1 cellular context compared by ENCODE assay signal in the genomic region with DNA sequence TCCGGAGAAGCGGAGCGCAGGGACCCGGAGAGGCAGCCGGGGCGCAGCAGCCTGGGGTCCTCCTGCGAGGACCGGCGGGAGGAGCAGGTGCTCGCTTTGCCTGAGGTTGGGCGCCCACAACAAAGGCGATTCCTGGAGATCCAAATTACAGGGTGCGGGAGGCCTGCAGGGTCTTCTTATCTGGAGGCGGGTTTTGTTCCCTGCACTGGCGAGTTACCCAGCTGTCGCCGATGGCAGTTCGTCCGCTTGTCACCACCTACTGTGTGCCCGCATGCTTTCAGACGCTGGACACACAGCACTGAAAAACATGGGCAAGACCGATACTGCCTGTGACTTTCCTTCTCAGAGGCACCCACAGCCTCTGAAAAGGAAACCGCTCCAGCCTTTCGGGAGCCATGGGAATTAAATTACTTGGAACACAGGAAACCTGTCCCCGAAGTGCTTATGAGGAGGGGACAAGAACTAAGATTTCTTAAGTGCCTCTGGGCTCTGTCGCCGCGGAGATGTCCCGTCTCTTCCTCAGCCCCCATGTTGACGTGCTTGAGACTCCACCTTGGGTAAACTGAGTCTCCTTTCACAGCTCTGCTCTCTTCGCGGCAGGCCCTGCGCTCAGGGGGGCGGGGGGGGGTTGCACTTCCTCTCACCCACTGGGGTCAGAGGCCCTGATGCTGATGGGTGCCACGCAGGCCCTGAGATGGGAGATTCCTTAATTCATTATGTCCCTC.
A peak's percentile ranks its signal among the peaks of the same experiment; 100 is the strongest.
TF ChIP-seq lines count a peak whose summit lies in the region.

No MANE protein-coding gene starts in this region.

TF ChIP-seq in HepG2, 621 proteins besides CTCF, POLR2A, EP300 and RAD21 (continues in another document):
- TF ChIP-seq, protein P1, sequence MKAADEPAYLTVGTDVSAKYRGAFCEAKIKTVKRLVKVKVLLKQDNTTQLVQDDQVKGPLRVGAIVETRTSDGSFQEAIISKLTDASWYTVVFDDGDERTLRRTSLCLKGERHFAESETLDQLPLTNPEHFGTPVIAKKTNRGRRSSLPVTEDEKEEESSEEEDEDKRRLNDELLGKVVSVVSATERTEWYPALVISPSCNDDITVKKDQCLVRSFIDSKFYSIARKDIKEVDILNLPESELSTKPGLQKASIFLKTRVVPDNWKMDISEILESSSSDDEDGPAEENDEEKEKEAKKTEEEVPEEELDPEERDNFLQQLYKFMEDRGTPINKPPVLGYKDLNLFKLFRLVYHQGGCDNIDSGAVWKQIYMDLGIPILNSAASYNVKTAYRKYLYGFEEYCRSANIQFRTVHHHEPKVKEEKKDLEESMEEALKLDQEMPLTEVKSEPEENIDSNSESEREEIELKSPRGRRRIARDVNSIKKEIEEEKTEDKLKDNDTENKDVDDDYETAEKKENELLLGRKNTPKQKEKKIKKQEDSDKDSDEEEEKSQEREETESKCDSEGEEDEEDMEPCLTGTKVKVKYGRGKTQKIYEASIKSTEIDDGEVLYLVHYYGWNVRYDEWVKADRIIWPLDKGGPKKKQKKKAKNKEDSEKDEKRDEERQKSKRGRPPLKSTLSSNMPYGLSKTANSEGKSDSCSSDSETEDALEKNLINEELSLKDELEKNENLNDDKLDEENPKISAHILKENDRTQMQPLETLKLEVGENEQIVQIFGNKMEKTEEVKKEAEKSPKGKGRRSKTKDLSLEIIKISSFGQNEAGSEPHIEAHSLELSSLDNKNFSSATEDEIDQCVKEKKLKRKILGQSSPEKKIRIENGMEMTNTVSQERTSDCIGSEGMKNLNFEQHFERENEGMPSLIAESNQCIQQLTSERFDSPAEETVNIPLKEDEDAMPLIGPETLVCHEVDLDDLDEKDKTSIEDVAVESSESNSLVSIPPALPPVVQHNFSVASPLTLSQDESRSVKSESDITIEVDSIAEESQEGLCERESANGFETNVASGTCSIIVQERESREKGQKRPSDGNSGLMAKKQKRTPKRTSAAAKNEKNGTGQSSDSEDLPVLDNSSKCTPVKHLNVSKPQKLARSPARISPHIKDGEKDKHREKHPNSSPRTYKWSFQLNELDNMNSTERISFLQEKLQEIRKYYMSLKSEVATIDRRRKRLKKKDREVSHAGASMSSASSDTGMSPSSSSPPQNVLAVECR (CRISPR knock-in tag; IDR thresholded peaks at IDR 0.05; ENCODE audit: borderline replicate concordance), result no peak
- TF ChIP-seq ZNF879 (CRISPR knock-in tag; IDR thresholded peaks at IDR 0.05), result no peak
- TF ChIP-seq ZFP1 (CRISPR knock-in tag; IDR thresholded peaks at IDR 0.05), result no peak
- TF ChIP-seq POLR2G (IDR thresholded peaks at IDR 0.05; ENCODE audit: low read depth, low read length), result 0 out of 2 replicates have a peak, but pooled peaks have one; percentile 2
- no peak for TF ChIP-seq ZNF33A (CRISPR knock-in tag; IDR thresholded peaks at IDR 0.05; ENCODE audit: borderline replicate concordance)
- peak; percentile 17; the same call in 1 of the 2 replicates for TF ChIP-seq YEATS4 (CRISPR knock-in tag; IDR thresholded peaks at IDR 0.05; ENCODE audit: borderline replicate concordance)
- no peak for TF ChIP-seq JUN (CRISPR knock-in tag; IDR thresholded peaks at IDR 0.05)
- TF ChIP-seq, protein P2, sequence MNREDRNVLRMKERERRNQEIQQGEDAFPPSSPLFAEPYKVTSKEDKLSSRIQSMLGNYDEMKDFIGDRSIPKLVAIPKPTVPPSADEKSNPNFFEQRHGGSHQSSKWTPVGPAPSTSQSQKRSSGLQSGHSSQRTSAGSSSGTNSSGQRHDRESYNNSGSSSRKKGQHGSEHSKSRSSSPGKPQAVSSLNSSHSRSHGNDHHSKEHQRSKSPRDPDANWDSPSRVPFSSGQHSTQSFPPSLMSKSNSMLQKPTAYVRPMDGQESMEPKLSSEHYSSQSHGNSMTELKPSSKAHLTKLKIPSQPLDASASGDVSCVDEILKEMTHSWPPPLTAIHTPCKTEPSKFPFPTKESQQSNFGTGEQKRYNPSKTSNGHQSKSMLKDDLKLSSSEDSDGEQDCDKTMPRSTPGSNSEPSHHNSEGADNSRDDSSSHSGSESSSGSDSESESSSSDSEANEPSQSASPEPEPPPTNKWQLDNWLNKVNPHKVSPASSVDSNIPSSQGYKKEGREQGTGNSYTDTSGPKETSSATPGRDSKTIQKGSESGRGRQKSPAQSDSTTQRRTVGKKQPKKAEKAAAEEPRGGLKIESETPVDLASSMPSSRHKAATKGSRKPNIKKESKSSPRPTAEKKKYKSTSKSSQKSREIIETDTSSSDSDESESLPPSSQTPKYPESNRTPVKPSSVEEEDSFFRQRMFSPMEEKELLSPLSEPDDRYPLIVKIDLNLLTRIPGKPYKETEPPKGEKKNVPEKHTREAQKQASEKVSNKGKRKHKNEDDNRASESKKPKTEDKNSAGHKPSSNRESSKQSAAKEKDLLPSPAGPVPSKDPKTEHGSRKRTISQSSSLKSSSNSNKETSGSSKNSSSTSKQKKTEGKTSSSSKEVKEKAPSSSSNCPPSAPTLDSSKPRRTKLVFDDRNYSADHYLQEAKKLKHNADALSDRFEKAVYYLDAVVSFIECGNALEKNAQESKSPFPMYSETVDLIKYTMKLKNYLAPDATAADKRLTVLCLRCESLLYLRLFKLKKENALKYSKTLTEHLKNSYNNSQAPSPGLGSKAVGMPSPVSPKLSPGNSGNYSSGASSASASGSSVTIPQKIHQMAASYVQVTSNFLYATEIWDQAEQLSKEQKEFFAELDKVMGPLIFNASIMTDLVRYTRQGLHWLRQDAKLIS (CRISPR knock-in tag; IDR thresholded peaks at IDR 0.05), result no peak
- TF ChIP-seq, protein P3, sequence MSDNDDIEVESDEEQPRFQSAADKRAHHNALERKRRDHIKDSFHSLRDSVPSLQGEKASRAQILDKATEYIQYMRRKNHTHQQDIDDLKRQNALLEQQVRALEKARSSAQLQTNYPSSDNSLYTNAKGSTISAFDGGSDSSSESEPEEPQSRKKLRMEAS (IDR thresholded peaks at IDR 0.05), result 0 out of 2 replicates have a peak, but pooled peaks have one; percentile 17
- TF ChIP-seq ZFP37 (CRISPR knock-in tag; IDR thresholded peaks at IDR 0.05; ENCODE audit: borderline replicate concordance), result no peak
- TF ChIP-seq, protein P4, sequence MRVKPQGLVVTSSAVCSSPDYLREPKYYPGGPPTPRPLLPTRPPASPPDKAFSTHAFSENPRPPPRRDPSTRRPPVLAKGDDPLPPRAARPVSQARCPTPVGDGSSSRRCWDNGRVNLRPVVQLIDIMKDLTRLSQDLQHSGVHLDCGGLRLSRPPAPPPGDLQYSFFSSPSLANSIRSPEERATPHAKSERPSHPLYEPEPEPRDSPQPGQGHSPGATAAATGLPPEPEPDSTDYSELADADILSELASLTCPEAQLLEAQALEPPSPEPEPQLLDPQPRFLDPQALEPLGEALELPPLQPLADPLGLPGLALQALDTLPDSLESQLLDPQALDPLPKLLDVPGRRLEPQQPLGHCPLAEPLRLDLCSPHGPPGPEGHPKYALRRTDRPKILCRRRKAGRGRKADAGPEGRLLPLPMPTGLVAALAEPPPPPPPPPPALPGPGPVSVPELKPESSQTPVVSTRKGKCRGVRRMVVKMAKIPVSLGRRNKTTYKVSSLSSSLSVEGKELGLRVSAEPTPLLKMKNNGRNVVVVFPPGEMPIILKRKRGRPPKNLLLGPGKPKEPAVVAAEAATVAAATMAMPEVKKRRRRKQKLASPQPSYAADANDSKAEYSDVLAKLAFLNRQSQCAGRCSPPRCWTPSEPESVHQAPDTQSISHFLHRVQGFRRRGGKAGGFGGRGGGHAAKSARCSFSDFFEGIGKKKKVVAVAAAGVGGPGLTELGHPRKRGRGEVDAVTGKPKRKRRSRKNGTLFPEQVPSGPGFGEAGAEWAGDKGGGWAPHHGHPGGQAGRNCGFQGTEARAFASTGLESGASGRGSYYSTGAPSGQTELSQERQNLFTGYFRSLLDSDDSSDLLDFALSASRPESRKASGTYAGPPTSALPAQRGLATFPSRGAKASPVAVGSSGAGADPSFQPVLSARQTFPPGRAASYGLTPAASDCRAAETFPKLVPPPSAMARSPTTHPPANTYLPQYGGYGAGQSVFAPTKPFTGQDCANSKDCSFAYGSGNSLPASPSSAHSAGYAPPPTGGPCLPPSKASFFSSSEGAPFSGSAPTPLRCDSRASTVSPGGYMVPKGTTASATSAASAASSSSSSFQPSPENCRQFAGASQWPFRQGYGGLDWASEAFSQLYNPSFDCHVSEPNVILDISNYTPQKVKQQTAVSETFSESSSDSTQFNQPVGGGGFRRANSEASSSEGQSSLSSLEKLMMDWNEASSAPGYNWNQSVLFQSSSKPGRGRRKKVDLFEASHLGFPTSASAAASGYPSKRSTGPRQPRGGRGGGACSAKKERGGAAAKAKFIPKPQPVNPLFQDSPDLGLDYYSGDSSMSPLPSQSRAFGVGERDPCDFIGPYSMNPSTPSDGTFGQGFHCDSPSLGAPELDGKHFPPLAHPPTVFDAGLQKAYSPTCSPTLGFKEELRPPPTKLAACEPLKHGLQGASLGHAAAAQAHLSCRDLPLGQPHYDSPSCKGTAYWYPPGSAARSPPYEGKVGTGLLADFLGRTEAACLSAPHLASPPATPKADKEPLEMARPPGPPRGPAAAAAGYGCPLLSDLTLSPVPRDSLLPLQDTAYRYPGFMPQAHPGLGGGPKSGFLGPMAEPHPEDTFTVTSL (CRISPR knock-in tag; IDR thresholded peaks at IDR 0.05; ENCODE audit: borderline replicate concordance), result no peak
- TF ChIP-seq MBNL3 (CRISPR knock-in tag; conservative IDR thresholded peaks at IDR 0.05), result no peak
- TF ChIP-seq ZNF619 (CRISPR knock-in tag; IDR thresholded peaks at IDR 0.05), result no peak
- TF ChIP-seq NFIB (CRISPR knock-in tag; IDR thresholded peaks at IDR 0.05; ENCODE audit: borderline replicate concordance), result no peak
- TF ChIP-seq ZNF549 (CRISPR knock-in tag; IDR thresholded peaks at IDR 0.05), result no peak
- peak; percentile 90 for TF ChIP-seq ZKSCAN1 (IDR thresholded peaks at IDR 0.05; ENCODE audit: low read length)
- TF ChIP-seq NONO (IDR thresholded peaks at IDR 0.05), result no peak
- TF ChIP-seq NONO (CRISPR knock-in tag; conservative IDR thresholded peaks at IDR 0.05), result 0 out of 2 replicates have a peak, but pooled peaks have one; percentile 11
- TF ChIP-seq ZSCAN25 (CRISPR knock-in tag; IDR thresholded peaks at IDR 0.05), result no peak
- no peak for TF ChIP-seq MED8 (CRISPR knock-in tag; IDR thresholded peaks at IDR 0.05; ENCODE audit: insufficient replicate concordance)
- TF ChIP-seq, protein P5, sequence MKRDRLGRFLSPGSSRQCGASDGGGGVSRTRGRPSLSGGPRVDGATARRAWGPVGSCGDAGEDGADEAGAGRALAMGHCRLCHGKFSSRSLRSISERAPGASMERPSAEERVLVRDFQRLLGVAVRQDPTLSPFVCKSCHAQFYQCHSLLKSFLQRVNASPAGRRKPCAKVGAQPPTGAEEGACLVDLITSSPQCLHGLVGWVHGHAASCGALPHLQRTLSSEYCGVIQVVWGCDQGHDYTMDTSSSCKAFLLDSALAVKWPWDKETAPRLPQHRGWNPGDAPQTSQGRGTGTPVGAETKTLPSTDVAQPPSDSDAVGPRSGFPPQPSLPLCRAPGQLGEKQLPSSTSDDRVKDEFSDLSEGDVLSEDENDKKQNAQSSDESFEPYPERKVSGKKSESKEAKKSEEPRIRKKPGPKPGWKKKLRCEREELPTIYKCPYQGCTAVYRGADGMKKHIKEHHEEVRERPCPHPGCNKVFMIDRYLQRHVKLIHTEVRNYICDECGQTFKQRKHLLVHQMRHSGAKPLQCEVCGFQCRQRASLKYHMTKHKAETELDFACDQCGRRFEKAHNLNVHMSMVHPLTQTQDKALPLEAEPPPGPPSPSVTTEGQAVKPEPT (CRISPR knock-in tag; IDR thresholded peaks at IDR 0.05; ENCODE audit: low read depth), result no peak
- TF ChIP-seq SRSF1 (optimal IDR thresholded peaks at IDR 0.05; ENCODE audit: low read depth, low read length), result no peak
- TF ChIP-seq, protein P6, sequence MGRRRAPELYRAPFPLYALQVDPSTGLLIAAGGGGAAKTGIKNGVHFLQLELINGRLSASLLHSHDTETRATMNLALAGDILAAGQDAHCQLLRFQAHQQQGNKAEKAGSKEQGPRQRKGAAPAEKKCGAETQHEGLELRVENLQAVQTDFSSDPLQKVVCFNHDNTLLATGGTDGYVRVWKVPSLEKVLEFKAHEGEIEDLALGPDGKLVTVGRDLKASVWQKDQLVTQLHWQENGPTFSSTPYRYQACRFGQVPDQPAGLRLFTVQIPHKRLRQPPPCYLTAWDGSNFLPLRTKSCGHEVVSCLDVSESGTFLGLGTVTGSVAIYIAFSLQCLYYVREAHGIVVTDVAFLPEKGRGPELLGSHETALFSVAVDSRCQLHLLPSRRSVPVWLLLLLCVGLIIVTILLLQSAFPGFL (CRISPR knock-in tag; IDR thresholded peaks at IDR 0.05), result no peak
- no peak for TF ChIP-seq MAF1 (CRISPR knock-in tag; IDR thresholded peaks at IDR 0.05; ENCODE audit: borderline replicate concordance)
- 0 out of 2 replicates have a peak, but pooled peaks have one; percentile 15 for TF ChIP-seq ZNF274 (CRISPR knock-in tag; IDR thresholded peaks at IDR 0.05)
- no peak for TF ChIP-seq TAF1 (CRISPR knock-in tag; IDR thresholded peaks at IDR 0.05)
- TF ChIP-seq TEAD2 (CRISPR knock-in tag; IDR thresholded peaks at IDR 0.05), result no peak
- no peak for TF ChIP-seq DPF2 (CRISPR knock-in tag; IDR thresholded peaks at IDR 0.05; ENCODE audit: borderline replicate concordance, low read depth)
- TF ChIP-seq KMT2B (CRISPR knock-in tag; IDR thresholded peaks at IDR 0.05), result no peak
- no peak for TF ChIP-seq RELA (CRISPR knock-in tag; IDR thresholded peaks at IDR 0.05)
- TF ChIP-seq, protein P7, sequence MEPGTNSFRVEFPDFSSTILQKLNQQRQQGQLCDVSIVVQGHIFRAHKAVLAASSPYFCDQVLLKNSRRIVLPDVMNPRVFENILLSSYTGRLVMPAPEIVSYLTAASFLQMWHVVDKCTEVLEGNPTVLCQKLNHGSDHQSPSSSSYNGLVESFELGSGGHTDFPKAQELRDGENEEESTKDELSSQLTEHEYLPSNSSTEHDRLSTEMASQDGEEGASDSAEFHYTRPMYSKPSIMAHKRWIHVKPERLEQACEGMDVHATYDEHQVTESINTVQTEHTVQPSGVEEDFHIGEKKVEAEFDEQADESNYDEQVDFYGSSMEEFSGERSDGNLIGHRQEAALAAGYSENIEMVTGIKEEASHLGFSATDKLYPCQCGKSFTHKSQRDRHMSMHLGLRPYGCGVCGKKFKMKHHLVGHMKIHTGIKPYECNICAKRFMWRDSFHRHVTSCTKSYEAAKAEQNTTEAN (CRISPR knock-in tag; conservative IDR thresholded peaks at IDR 0.05), result no peak
- no peak for TF ChIP-seq ZNF234 (CRISPR knock-in tag; conservative IDR thresholded peaks at IDR 0.05)
- no peak for TF ChIP-seq AGO1 (IDR thresholded peaks at IDR 0.05; ENCODE audit: low read depth, low read length, poor library complexity, severe bottlenecking)
- TF ChIP-seq, protein P8, sequence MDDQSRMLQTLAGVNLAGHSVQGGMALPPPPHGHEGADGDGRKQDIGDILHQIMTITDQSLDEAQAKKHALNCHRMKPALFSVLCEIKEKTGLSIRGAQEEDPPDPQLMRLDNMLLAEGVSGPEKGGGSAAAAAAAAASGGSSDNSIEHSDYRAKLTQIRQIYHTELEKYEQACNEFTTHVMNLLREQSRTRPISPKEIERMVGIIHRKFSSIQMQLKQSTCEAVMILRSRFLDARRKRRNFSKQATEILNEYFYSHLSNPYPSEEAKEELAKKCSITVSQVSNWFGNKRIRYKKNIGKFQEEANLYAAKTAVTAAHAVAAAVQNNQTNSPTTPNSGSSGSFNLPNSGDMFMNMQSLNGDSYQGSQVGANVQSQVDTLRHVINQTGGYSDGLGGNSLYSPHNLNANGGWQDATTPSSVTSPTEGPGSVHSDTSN (CRISPR knock-in tag; IDR thresholded peaks at IDR 0.05; ENCODE audit: borderline replicate concordance), result no peak
- no peak for TF ChIP-seq SP2 (CRISPR knock-in tag; IDR thresholded peaks at IDR 0.05)
